In genomic region chr2:45941758-45942738, GRCh38 we compare ENCODE assay signal across 21 cellular contexts.
A peak's percentile ranks its signal among the peaks of the same experiment; 100 is the strongest.
DNase-seq lines count a peak whose midpoint lies in the region; ATAC-seq and TF ChIP-seq lines count a peak whose summit lies in the region.
"Had no signal": no experiment of that assay in that cellular context is flagged by ENCODE, and none has a peak within 500 bp of the region (broad histone marks: within the 10 kb centered on the region; RNA-seq: fewer than 3 reads in every experiment).

No MANE protein-coding gene starts in this region.

- H2AFZ ChIP-seq in GM23248, result no peak overlapping the region
- H2AFZ ChIP-seq in mesenchymal stem cell (ENCODE audit: low read depth, low read length), result no peak overlapping the region

- no peaks in the 10 kb centered on the region for H4K20me1 ChIP-seq in GM23248 (ENCODE audit: insufficient read depth)

- H3K27ac ChIP-seq in GM23248 (peak overlapping the region; percentile 16), mesenchymal stem cell (ENCODE audit: low read length, poor library complexity, severe bottlenecking) (no peak overlapping the region), left lung (no peak overlapping the region)
- H3K27ac ChIP-seq: tibial artery had no signal

- H4K8ac ChIP-seq in mesenchymal stem cell (ENCODE audit: low read length), result no peak overlapping the region

- H3K9me2 ChIP-seq in GM23248 (ENCODE audit: insufficient read depth), result no peaks in the 10 kb centered on the region

- in situ Hi-C loops in GM23248 (cut with MboI), result no loop called here

- H2BK15ac ChIP-seq in mesenchymal stem cell (ENCODE audit: low read depth, poor library complexity, severe bottlenecking), result no peak overlapping the region

- 41 to 42% methylated on average over 13 of the region's 13 CpGs for WGBS in GM23248 (ENCODE audit: low coverage in 1 of 2, low lambda C conversion rate in 2 of 2, missing lambda C conversion rate in 2 of 2), 2 experiments
- 84% methylated on average over 11 of the region's 13 CpGs for WGBS in mesenchymal stem cell

- ATAC-seq in GM21360 (IDR thresholded peaks at IDR 0.05; ENCODE audit: unreplicated experiment) (no peak), left lung (no peak), GM19351 (IDR thresholded peaks at IDR 0.05; ENCODE audit: unreplicated experiment) (no peak)

- TF ChIP-seq CTCF in left lung (IDR thresholded peaks at IDR 0.05), result no peak

- H3K79me1 ChIP-seq in mesenchymal stem cell (replicated peaks; ENCODE audit: low read length, poor library complexity, severe bottlenecking), result no peaks in the 10 kb centered on the region

- H3K14ac ChIP-seq in mesenchymal stem cell (ENCODE audit: low read length in 2 of 2), result no peak overlapping the region

- no peak overlapping the region for H2AK5ac ChIP-seq in mesenchymal stem cell (ENCODE audit: low read length, severe bottlenecking)

- H2BK12ac ChIP-seq in mesenchymal stem cell (ENCODE audit: low read length in 2 of 2), result peak overlapping the region in 1 of 2 experiments; percentile 15

- H4K91ac ChIP-seq in mesenchymal stem cell (ENCODE audit: low read length), result no peak overlapping the region

- peaks cover 50% of the 10 kb centered on the region for H3F3A ChIP-seq in GM23248 (ENCODE audit: insufficient read depth)

- no peak overlapping the region for H3K23ac ChIP-seq in mesenchymal stem cell (ENCODE audit: low read length in 2 of 2)

- H2BK120ac ChIP-seq in mesenchymal stem cell (ENCODE audit: low read depth, low read length), result no peak overlapping the region

- no peaks in the 10 kb centered on the region for H3K9me3 ChIP-seq in GM23248 (ENCODE audit: low read depth)
- no peaks in the 10 kb centered on the region for H3K9me3 ChIP-seq in mesenchymal stem cell (ENCODE audit: control insufficient read depth, low read length)
- H3K9me3 ChIP-seq in left lung, result no peaks in the 10 kb centered on the region
- H3K9me3 ChIP-seq: sigmoid colon, tibial artery had no signal

- H3K4me3 ChIP-seq in GM23248 (no peak overlapping the region), mesenchymal stem cell (ENCODE audit: insufficient read depth in 1 of 2, low read depth in 1 of 2, low read length in 2 of 2) (no peak overlapping the region), left lung (no peak overlapping the region)
- H3K4me3 ChIP-seq: lung, sigmoid colon, tibial artery had no signal

- H3K18ac ChIP-seq in mesenchymal stem cell (ENCODE audit: low read depth in 1 of 2, low read length in 2 of 2), result peak overlapping the region in 1 of 2 experiments; percentile 41

- H3K27me3 ChIP-seq in GM23248 (replicated peaks; ENCODE audit: insufficient read depth) (no peaks in the 10 kb centered on the region), mesenchymal stem cell (ENCODE audit: control insufficient read depth in 1 of 2, insufficient read depth in 1 of 2, low read length in 2 of 2) (no peaks in the 10 kb centered on the region), left lung (no peaks in the 10 kb centered on the region)
- H3K27me3 ChIP-seq: sigmoid colon, tibial artery had no signal

- H3K4me1 ChIP-seq in GM23248 (ENCODE audit: insufficient read depth) (peaks cover 66% of the 10 kb centered on the region), mesenchymal stem cell (ENCODE audit: control insufficient read depth, insufficient read depth, low read depth, low read length) (peaks cover 28% of the 10 kb centered on the region), left lung (peaks cover 15 to 36% of the 10 kb centered on the region in 2 donors)

- H3K36me3 ChIP-seq in GM23248 (ENCODE audit: low read depth) (no peaks in the 10 kb centered on the region), mesenchymal stem cell (ENCODE audit: control insufficient read depth in 1 of 2, insufficient read depth in 2 of 2, low read depth in 1 of 2, low read length in 2 of 2) (peaks cover 0 to 2% of the 10 kb centered on the region in 2 experiments), left lung (no peaks in the 10 kb centered on the region)
- H3K36me3 ChIP-seq: sigmoid colon, tibial artery had no signal

- H3K79me2 ChIP-seq in GM23248 (ENCODE audit: insufficient read depth), result no peaks in the 10 kb centered on the region

- H3K4ac ChIP-seq in mesenchymal stem cell (ENCODE audit: low read depth in 1 of 2, low read length in 2 of 2), result no peak overlapping the region

- DNase-seq in GM23248, result peak; percentile 65
- peak; percentile 34 for DNase-seq in NCI-H226
- DNase-seq in dermis blood vessel endothelial cell, result peak; percentile 63
- DNase-seq in mesenchymal stem cell, result peak; percentile 45
- no peak for DNase-seq in DMS53 (lab: John Stamatoyannopoulos, UW)
- DNase-seq in left lung, result no peak
- DNase-seq: activated naive CD4-positive, alpha-beta T cell treated with anti-CD3 and anti-CD28 coated beads, Interleukin-2, amount 50 U/mL, for 16 hours; aorta; C1 segment of cervical spinal cord; cerebellar nuclear complex; effector CD8-positive, alpha-beta T cell; erythroblast; Karpas-422; kidney; NCI-H2029 treated with DMSO at 0.1 percent for 48 hours; NCI-H345; sigmoid colon; tibial artery had no signal

- no peak overlapping the region for H2BK5ac ChIP-seq in mesenchymal stem cell (ENCODE audit: low read depth, low read length, poor library complexity, severe bottlenecking)

- H3K4me2 ChIP-seq in GM23248 (ENCODE audit: unreplicated experiment), result peak overlapping the region; percentile 38
- H3K4me2 ChIP-seq in mesenchymal stem cell (ENCODE audit: low read length, poor library complexity, severe bottlenecking), result no peak overlapping the region

- intact Hi-C loops in left lung (cut with DNase I), result no loop called here

- H3K9ac ChIP-seq in GM23248 (no peak overlapping the region), mesenchymal stem cell (ENCODE audit: low read length) (no peak overlapping the region)

Comparison
In these comparisons a context has a peak if more than half of its experiments do, and no peak if none do; other contexts are left out.
1. DNase-seq: peak in GM23248 (single experiment), NCI-H226 (single experiment), dermis blood vessel endothelial cell (single experiment) and mesenchymal stem cell (single experiment); none in DMS53 (single experiment) and left lung (0 of 2).